In the genomic region with DNA sequence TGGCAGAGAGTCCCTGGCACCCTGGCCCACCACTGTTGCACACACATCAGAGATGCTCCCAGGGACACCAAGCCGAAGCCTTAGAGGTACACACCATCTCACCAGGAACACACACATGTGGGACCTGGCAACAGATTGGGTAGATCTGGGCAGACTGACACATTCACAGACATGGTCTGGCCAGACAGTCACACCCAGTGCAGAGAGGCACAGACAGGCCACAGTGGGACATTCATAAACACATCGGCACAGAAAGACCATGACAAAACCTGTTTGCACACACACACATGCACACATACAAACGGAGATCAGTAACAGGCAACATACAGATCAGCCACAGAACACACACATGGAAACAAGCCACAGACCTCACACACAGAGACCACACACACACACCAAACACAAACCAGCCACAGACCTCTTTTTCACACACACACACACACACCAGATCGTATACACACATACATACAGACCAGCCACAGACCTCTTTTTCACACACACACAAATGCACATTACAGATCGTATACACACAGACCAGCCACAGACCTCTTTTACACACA, we compare ENCODE assay signal across 10 cellular contexts. TPM values are rescaled to one million over a fixed set of nuclear protein-coding genes. Genes with fewer than 3 reads are reported as not detected.
A peak's percentile ranks its signal among the peaks of the same experiment; 100 is the strongest.
DNase-seq lines count a peak whose midpoint lies in the region; ATAC-seq and TF ChIP-seq lines count a peak whose summit lies in the region.
"Had no signal": no experiment of that assay in that cellular context is flagged by ENCODE, and none has a peak within 500 bp of the region (broad histone marks: within the 10 kb centered on the region; RNA-seq: fewer than 3 reads in every experiment).

No MANE protein-coding gene starts in this region.

- H3K4me2 ChIP-seq in MM.1S (ENCODE audit: low read depth, low read length) = no peak overlapping the region

- peaks cover 13 to 35% (median 23%) of the 10 kb centered on the region in 4 donors for H3K4me1 Mint-ChIP-seq in CD4-positive, alpha-beta memory T cell

- H3K9me2 ChIP-seq in MM.1S (replicated peaks; ENCODE audit: insufficient read depth, low read length) = no peaks in the 10 kb centered on the region

- H3K9me3 ChIP-seq in CD4-positive, alpha-beta memory T cell (ENCODE audit: control insufficient read depth in 1 of 2, low read length in 2 of 2) = no peaks in the 10 kb centered on the region
- no peaks in the 10 kb centered on the region for H3K9me3 ChIP-seq in NT2/D1 (ENCODE audit: insufficient read depth, low read length)
- no peaks in the 10 kb centered on the region for H3K9me3 ChIP-seq in effector memory CD4-positive, alpha-beta T cell (ENCODE audit: control insufficient read depth, low read length)
- no peaks in the 10 kb centered on the region for H3K9me3 ChIP-seq in psoas muscle
- H3K9me3 ChIP-seq in MM.1S (replicated peaks; ENCODE audit: insufficient read depth, low read length) = no peaks in the 10 kb centered on the region

- no peak overlapping the region for H2AFZ ChIP-seq in MM.1S (ENCODE audit: low read length)

- no peaks in the 10 kb centered on the region for H4K20me1 ChIP-seq in MM.1S (ENCODE audit: insufficient read depth, low read length)

- no peak for ATAC-seq in psoas muscle
- no peak for ATAC-seq in GM21367 (IDR thresholded peaks at IDR 0.05; ENCODE audit: unreplicated experiment)

- H3K27ac ChIP-seq in CD4-positive, alpha-beta memory T cell (ENCODE audit: low read depth, low read length) = peak overlapping the region; percentile 99
- H3K27ac ChIP-seq in effector memory CD4-positive, alpha-beta T cell (ENCODE audit: insufficient read depth, low read length, poor library complexity, severe bottlenecking) = peak overlapping the region; percentile 97
- H3K27ac ChIP-seq in psoas muscle = peak overlapping the region; percentile 82
- no peak overlapping the region for H3K27ac ChIP-seq in MM.1S (ENCODE audit: low read length)

- H3K36me3 ChIP-seq in CD4-positive, alpha-beta memory T cell (ENCODE audit: insufficient read depth, low read length) = no peaks in the 10 kb centered on the region
- H3K36me3 ChIP-seq in NT2/D1 (ENCODE audit: insufficient read depth, insufficient read length, low read length) (no peaks in the 10 kb centered on the region), psoas muscle (ENCODE audit: insufficient read depth in 1 of 2, low read depth in 1 of 2) (no peaks in the 10 kb centered on the region), MM.1S (replicated peaks; ENCODE audit: insufficient read depth, low read length) (no peaks in the 10 kb centered on the region)
- H3K36me3 ChIP-seq in effector memory CD4-positive, alpha-beta T cell (ENCODE audit: control insufficient read depth, insufficient read depth, low read length) = no peaks in the 10 kb centered on the region

- no peak overlapping the region for H3K4me3 Mint-ChIP-seq in CD4-positive, alpha-beta memory T cell

- CTCF ChIA-PET in CD4-positive, alpha-beta memory T cell (lab: Charles Lee; ENCODE audit: partially characterized antibody) = interaction anchor here (1.0 to 1.1 kb wide), 2 partner anchors 8 to 11 kb away, joined by 4 read pairs; no protein-coding TSS in a partner anchor

- peaks cover 27% of the 10 kb centered on the region for H3F3A ChIP-seq in MM.1S (ENCODE audit: insufficient read depth, low read length)

- H3K27me3 ChIP-seq in CD4-positive, alpha-beta memory T cell (ENCODE audit: insufficient read depth, low read length) = no peaks in the 10 kb centered on the region
- H3K27me3 ChIP-seq in NT2/D1 (ENCODE audit: insufficient read depth, insufficient read length) = no peaks in the 10 kb centered on the region
- H3K27me3 ChIP-seq in effector memory CD4-positive, alpha-beta T cell (replicated peaks; ENCODE audit: control insufficient read depth, insufficient read depth, low read length, poor library complexity, severe bottlenecking) = no peaks in the 10 kb centered on the region
- H3K27me3 ChIP-seq in psoas muscle (ENCODE audit: insufficient read depth in 3 of 3, low read length in 2 of 3) = no peaks in the 10 kb centered on the region
- no peaks in the 10 kb centered on the region for H3K27me3 ChIP-seq in MM.1S (replicated peaks; ENCODE audit: insufficient read depth, low read length)

- H3K79me2 ChIP-seq in MM.1S (ENCODE audit: low read length) = no peaks in the 10 kb centered on the region

- peaks cover 0 to 2% of the 10 kb centered on the region in 2 donors for H3K36me3 Mint-ChIP-seq in CD4-positive, alpha-beta memory T cell

- H3K9me3 Mint-ChIP-seq in CD4-positive, alpha-beta memory T cell = peaks cover 0 to 1% (median 0%) of the 10 kb centered on the region in 8 donors

- DNase-seq in CD4-positive, alpha-beta memory T cell = peak; percentile 59 to 84 (median 65)
- DNase-seq in NT2/D1 (ENCODE audit: low read depth, low spot score) = no peak
- DNase-seq in effector memory CD4-positive, alpha-beta T cell = peak; percentile 40 to 48 (median 43)
- no peak for DNase-seq in psoas muscle
- DNase-seq in NCI-H2081 (lab: John Stamatoyannopoulos, UW) = no peak
- no peak for DNase-seq in MM.1S
- no peak for DNase-seq in COR-L47 (lab: John Stamatoyannopoulos, UW)
- DNase-seq: midbrain, NCI-H526 had no signal

- TF ChIP-seq CTCF in psoas muscle (IDR thresholded peaks at IDR 0.05) = no peak
- no peak for TF ChIP-seq CTCF in MM.1S (IDR thresholded peaks at IDR 0.05; ENCODE audit: low read length)

- H3K9ac ChIP-seq in NT2/D1 (ENCODE audit: insufficient read length, low read depth) = peak overlapping the region; percentile 13
- no peak overlapping the region for H3K9ac ChIP-seq in MM.1S (ENCODE audit: low read length)

- intact Hi-C loops in CD4-positive, alpha-beta memory T cell (cut with micrococcal nuclease) = no loop called here
- intact Hi-C loops in psoas muscle (cut with DNase I) = no loop called here

- no peak overlapping the region for H3K27ac Mint-ChIP-seq in CD4-positive, alpha-beta memory T cell

- no peaks in the 10 kb centered on the region for H3K27me3 Mint-ChIP-seq in CD4-positive, alpha-beta memory T cell

- H3K4me1 ChIP-seq in CD4-positive, alpha-beta memory T cell (ENCODE audit: insufficient read depth, low read length) = peaks cover 67% of the 10 kb centered on the region
- H3K4me1 ChIP-seq in NT2/D1 (ENCODE audit: insufficient read depth, insufficient read length) = peaks cover 30% of the 10 kb centered on the region
- H3K4me1 ChIP-seq in effector memory CD4-positive, alpha-beta T cell (ENCODE audit: control insufficient read depth, insufficient read depth, low read length, poor library complexity, severe bottlenecking) = peaks cover 62% of the 10 kb centered on the region
- peaks cover 35% of the 10 kb centered on the region for H3K4me1 ChIP-seq in psoas muscle
- H3K4me1 ChIP-seq in MM.1S (ENCODE audit: low read length) = peaks cover 19% of the 10 kb centered on the region

- POLR2A ChIA-PET in CD4-positive, alpha-beta memory T cell (lab: Charles Lee; ENCODE audit: partially characterized antibody) = interaction anchor here (1.1 to 20.0 kb wide), 2 partner anchors 9 to 67 kb away, joined by 3 to 1162 read pairs; partner anchors contain the start of gene HOOK2

- no peak overlapping the region for H3K4me3 ChIP-seq in CD4-positive, alpha-beta memory T cell (ENCODE audit: low read length in 2 of 2)
- H3K4me3 ChIP-seq in NT2/D1 (ENCODE audit: insufficient read length, low read depth) (no peak overlapping the region), psoas muscle (no peak overlapping the region), MM.1S (ENCODE audit: low read length) (no peak overlapping the region)
- no peak overlapping the region for H3K4me3 ChIP-seq in effector memory CD4-positive, alpha-beta T cell (ENCODE audit: insufficient read depth, low read depth, low read length, poor library complexity, severe bottlenecking)

- WGBS in psoas muscle, 3 donors = 57 to 75% (median 63%) methylated on average over 5 of the region's 5 CpGs

RNA-seq across cellular contexts. Expression of gene JUNB, which starts 6.3 kb away (rescaled TPM):
- total RNA-seq in CD4-positive, alpha-beta memory T cell = 100 to 1,000 TPM; 103 to 106 TPM
- 1,000 to 10,000 TPM in 1 of 2 donors, 100 to 1,000 TPM in 1; 771 to 3,132 TPM for polyA plus RNA-seq in CD4-positive, alpha-beta memory T cell
- total RNA-seq in psoas muscle = 100 to 1,000 TPM in 2 of 4 donors, 10 to 100 TPM in 2; 29.2 to 217 (median 73.6) TPM
- 100 to 1,000 TPM in 1 of 3 donors, 10 to 100 TPM in 2; 25.1 to 145 (median 31.9) TPM for polyA plus RNA-seq in psoas muscle

RNA-seq across cellular contexts. Expression of gene HOOK2, which starts 9.6 kb away (rescaled TPM):
- total RNA-seq in CD4-positive, alpha-beta memory T cell = 10 to 100 TPM; 23.3 to 24.2 TPM
- polyA plus RNA-seq in CD4-positive, alpha-beta memory T cell = 1 to 10 TPM; 2.6 to 3.4 TPM
- total RNA-seq in psoas muscle = 10 to 100 TPM; 20.3 to 33.0 (median 23.8) TPM
- 10 to 100 TPM; 11.3 to 21.7 (median 19.0) TPM for polyA plus RNA-seq in psoas muscle

RNA-seq across cellular contexts. Expression of gene PRDX2, which starts 16.6 kb away (rescaled TPM):
- total RNA-seq in CD4-positive, alpha-beta memory T cell = 100 to 1,000 TPM; 116 to 120 TPM
- 100 to 1,000 TPM; 266 to 533 TPM for polyA plus RNA-seq in CD4-positive, alpha-beta memory T cell
- 100 to 1,000 TPM; 273 to 419 (median 370) TPM for total RNA-seq in psoas muscle
- 100 to 1,000 TPM; 329 to 535 (median 396) TPM for polyA plus RNA-seq in psoas muscle

RNA-seq across cellular contexts. Expression of gene THSD8, which starts 16.9 kb away (rescaled TPM):
- 1 to 10 TPM; 2.2 to 3.2 TPM for total RNA-seq in CD4-positive, alpha-beta memory T cell
- 1 to 10 TPM; 1.5 to 4.4 TPM for polyA plus RNA-seq in CD4-positive, alpha-beta memory T cell
- total RNA-seq in psoas muscle = 1 to 10 TPM in 3 of 4 donors, under 1 TPM in 1; 0.92 to 3.2 (median 2.0) TPM
- 1 to 10 TPM; 1.9 to 2.5 (median 2.0) TPM for polyA plus RNA-seq in psoas muscle

RNA-seq across cellular contexts. Expression of gene RNASEH2A, which starts 21.4 kb away (rescaled TPM):
- 10 to 100 TPM; 10.5 to 12.6 TPM for total RNA-seq in CD4-positive, alpha-beta memory T cell
- polyA plus RNA-seq in CD4-positive, alpha-beta memory T cell = 10 to 100 TPM; 16.9 to 23.5 TPM
- total RNA-seq in psoas muscle = 1 to 10 TPM; 2.4 to 5.0 (median 3.0) TPM
- polyA plus RNA-seq in psoas muscle = 1 to 10 TPM; 3.6 to 9.0 (median 8.6) TPM

Comparison
In these comparisons a context has a peak if more than half of its experiments do, and no peak if none do; other contexts are left out.
1. DNase-seq: peak in CD4-positive, alpha-beta memory T cell (5 of 5) and effector memory CD4-positive, alpha-beta T cell (3 of 3); none in NT2/D1 (single experiment), psoas muscle (0 of 2), NCI-H2081 (0 of 2), MM.1S (single experiment) and COR-L47 (single experiment).